ENCODE assay signal across 23 cellular contexts in genomic region chr15:29143293-29143692, GRCh38.
DNase-seq lines count a peak whose midpoint lies in the region; ATAC-seq and TF ChIP-seq lines count a peak whose summit lies in the region.
"Had no signal": no experiment of that assay in that cellular context is flagged by ENCODE, and none has a peak within 500 bp of the region (broad histone marks: within the 10 kb centered on the region; RNA-seq: fewer than 3 reads in every experiment).

No MANE protein-coding gene starts in this region.

- H3K27me3 ChIP-seq in RWPE2 (ENCODE audit: insufficient read depth, poor library complexity, severe bottlenecking): peaks cover 5% of the 10 kb centered on the region
- H3K27me3 ChIP-seq in prostate gland (replicated peaks; ENCODE audit: insufficient read depth): no peaks in the 10 kb centered on the region
- H3K27me3 ChIP-seq: SJCRH30 had no signal

- H3K9me3 ChIP-seq in RWPE2 (ENCODE audit: severe bottlenecking): no peaks in the 10 kb centered on the region
- no peaks in the 10 kb centered on the region for H3K9me3 ChIP-seq in mesodermal cell (ENCODE audit: control insufficient read depth, low read length)
- no peaks in the 10 kb centered on the region for H3K9me3 ChIP-seq in prostate gland
- H3K9me3 ChIP-seq: Caco-2, SJCRH30 had no signal

- H3K4me3 Mint-ChIP-seq in endothelial cell (ENCODE audit: unreplicated experiment): no peak overlapping the region
- H3K4me3 Mint-ChIP-seq: B cell; CD8-positive, alpha-beta T cell had no signal

- DNase-seq in RWPE2 (ENCODE audit: low spot score): peak; percentile 56
- no peak for DNase-seq in endothelial cell (ENCODE audit: low spot score)
- DNase-seq in prostate gland (ENCODE audit: low spot score): peak; percentile 1
- no peak for DNase-seq in central memory CD4-positive, alpha-beta T cell
- DNase-seq in stimulated activated CD4-positive, alpha-beta T cell treated with anti-CD3 and anti-CD28 coated beads, Interleukin-12 subunit alpha, Interleukin-12 subunit beta, amount 100 ng/mL, for 4 hours: no peak
- DNase-seq in NCI-H2107 treated with DMSO at 0.1 percent for 48 hours (lab: John Stamatoyannopoulos, UW; ENCODE audit: unreplicated experiment): no peak
- DNase-seq: Caco-2, GOT3, Kasumi-1, NCI-H1105, NCI-H1436 treated with DMSO at 0.1 percent for 48 hours, NCI-H187 treated with DMSO at 0.1 percent for 48 hours, NCI-H2107, NCI-H446, NCI-H524 treated with DMSO at 0.1 percent for 48 hours, NCI-H774, SJCRH30 had no signal

- H3K4me1 ChIP-seq in RWPE2 (ENCODE audit: insufficient read depth, poor library complexity, severe bottlenecking): peaks cover 8% of the 10 kb centered on the region
- H3K4me1 ChIP-seq in mesodermal cell (ENCODE audit: control insufficient read depth, insufficient read depth, low read length, poor library complexity, severe bottlenecking): peaks cover 26% of the 10 kb centered on the region
- H3K4me1 ChIP-seq in prostate gland (replicated peaks): no peaks in the 10 kb centered on the region
- H3K4me1 ChIP-seq: Caco-2, SJCRH30 had no signal

- H3K27ac Mint-ChIP-seq in endothelial cell (ENCODE audit: unreplicated experiment): peak overlapping the region; percentile 21
- H3K27ac Mint-ChIP-seq: B cell; CD8-positive, alpha-beta T cell had no signal

- WGBS in mesodermal cell (ENCODE audit: insufficient coverage in 2 of 2), 2 experiments: 96% methylated on average over 4 of the region's 5 CpGs; no CpG with 5 or more reads in 1 of the 2 experiments
- 94% methylated on average over 5 of the region's 5 CpGs for WGBS in prostate gland

- H3K36me3 Mint-ChIP-seq in endothelial cell (ENCODE audit: low read depth, unreplicated experiment): peaks cover 3% of the 10 kb centered on the region
- H3K36me3 Mint-ChIP-seq: CD8-positive, alpha-beta T cell had no signal

- H3K36me3 ChIP-seq in RWPE2 (ENCODE audit: low read depth) (no peaks in the 10 kb centered on the region), mesodermal cell (ENCODE audit: control insufficient read depth, insufficient read depth, low read length) (no peaks in the 10 kb centered on the region), prostate gland (no peaks in the 10 kb centered on the region)
- H3K36me3 ChIP-seq: SJCRH30 had no signal

- TF ChIP-seq POLR2A in prostate gland (IDR thresholded peaks at IDR 0.05): no peak

- H3K27me3 Mint-ChIP-seq in endothelial cell (ENCODE audit: unreplicated experiment): peaks cover 2% of the 10 kb centered on the region

- no peaks in the 10 kb centered on the region for H3K9me3 Mint-ChIP-seq in endothelial cell (ENCODE audit: unreplicated experiment)
- H3K9me3 Mint-ChIP-seq: CD8-positive, alpha-beta T cell had no signal

- H3K27ac ChIP-seq in RWPE2 (ENCODE audit: poor library complexity, severe bottlenecking): no peak overlapping the region
- peak overlapping the region; percentile 31 for H3K27ac ChIP-seq in mesodermal cell (ENCODE audit: low read depth, low read length, severe bottlenecking)
- H3K27ac ChIP-seq in prostate gland: no peak overlapping the region
- H3K27ac ChIP-seq: C4-2B, SJCRH30 had no signal

- TF ChIP-seq CTCF in RWPE2 (IDR thresholded peaks at IDR 0.05; ENCODE audit: poor library complexity, severe bottlenecking) (no peak), endothelial cell (IDR thresholded peaks at IDR 0.05; ENCODE audit: unreplicated experiment) (no peak), prostate gland (IDR thresholded peaks at IDR 0.05) (no peak)

- ATAC-seq in RWPE2 (ENCODE audit: low read depth): no peak
- ATAC-seq in HG03196 (IDR thresholded peaks at IDR 0.05; ENCODE audit: unreplicated experiment): no peak
- ATAC-seq: CD8-positive, alpha-beta T cell; K562 had no signal

- H3K4me3 ChIP-seq in RWPE2 (ENCODE audit: severe bottlenecking) (no peak overlapping the region), mesodermal cell (ENCODE audit: extremely low read depth, insufficient read depth, low read length, poor library complexity, severe bottlenecking) (no peak overlapping the region), prostate gland (no peak overlapping the region)
- H3K4me3 ChIP-seq: K562, SJCRH30 had no signal

- intact Hi-C loops in prostate gland (cut with DNase I): no loop called here

- H3K4me1 Mint-ChIP-seq in endothelial cell (ENCODE audit: unreplicated experiment): peaks cover 31% of the 10 kb centered on the region

Comparison
In these comparisons a context has a peak if more than half of its experiments do, and no peak if none do; other contexts are left out.
1. DNase-seq: peak in RWPE2 (single experiment) and prostate gland (single experiment); none in endothelial cell (single experiment), central memory CD4-positive, alpha-beta T cell (single experiment), stimulated activated CD4-positive, alpha-beta T cell treated with anti-CD3 and anti-CD28 coated beads, Interleukin-12 subunit alpha, Interleukin-12 subunit beta, amount 100 ng/mL, for 4 hours (single experiment) and NCI-H2107 treated with DMSO at 0.1 percent for 48 hours (single experiment).